ENCODE assay signal across 11 cellular contexts in genomic region chr5:54362992-54363630, GRCh38.
"Had no signal": no experiment of that assay in that cellular context is flagged by ENCODE, and none has a peak within 500 bp of the region (broad histone marks: within the 10 kb centered on the region; RNA-seq: fewer than 3 reads in every experiment).

No MANE protein-coding gene starts in this region.

- ATAC-seq: activated naive CD4-positive, alpha-beta T cell treated with anti-CD3 and anti-CD28 coated beads, Interleukin-2, amount 50 U/mL, for 72 hours; activated T-cell treated with anti-CD3 and anti-CD28 coated beads, Interleukin-2, amount 50 U/mL, for 4 hours had no signal

- DNase-seq: activated CD4-positive, alpha-beta memory T cell treated with anti-CD3 and anti-CD28 coated beads for 36 hours; activated effector memory CD4-positive, alpha-beta T cell treated with anti-CD3 and anti-CD28 coated beads, Interleukin-2, amount 50 U/mL, for 16 hours; activated T-cell treated with anti-CD3 and anti-CD28 coated beads, Interleukin-2, amount 50 U/mL, for 4 hours; amniotic stem cell; left ventricle myocardium inferior; pancreas; stimulated activated CD4-positive, alpha-beta T cell treated with anti-CD3 and anti-CD28 coated beads, Interleukin-4, amount 100 ng/mL, for 24 hours; T1000; upper lobe of left lung had no signal

- H3K4me3 ChIP-seq: left ventricle myocardium inferior, neural progenitor cell, pancreas, upper lobe of left lung had no signal
